ENCODE assay signal across 19 cellular contexts in the genomic region with DNA sequence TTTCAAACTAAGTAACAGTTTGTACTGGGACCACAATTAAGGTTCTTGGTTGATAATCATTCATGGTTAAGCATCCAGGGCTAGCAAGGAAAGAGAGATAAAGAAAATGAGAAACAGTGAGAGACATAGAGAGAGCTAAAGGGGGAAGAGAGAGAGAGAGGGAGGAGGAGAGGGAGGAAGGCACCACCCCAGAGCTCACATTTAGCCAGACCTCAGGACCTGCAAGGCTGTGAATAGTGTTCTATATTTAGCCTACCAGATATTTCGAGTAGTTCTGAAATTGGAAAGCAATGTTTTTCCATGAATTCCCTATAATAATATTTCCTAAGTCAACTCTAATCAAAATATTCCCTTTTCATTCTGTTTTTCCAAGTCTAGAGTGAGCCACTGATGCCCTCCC.
"Had no signal": no experiment of that assay in that cellular context is flagged by ENCODE, and none has a peak within 500 bp of the region (broad histone marks: within the 10 kb centered on the region; RNA-seq: fewer than 3 reads in every experiment).

No MANE protein-coding gene starts in this region.

- DNase-seq: activated CD4-positive, alpha-beta T cell treated with anti-CD3 and anti-CD28 coated beads for 1 hour; activated T-cell treated with anti-CD3 and anti-CD28 coated beads, Interleukin-2, amount 50 U/mL, for 1 hour; amniotic stem cell; dermis blood vessel endothelial cell; effector CD8-positive, alpha-beta T cell; gastrocnemius medialis; hypothalamus; left ventricle myocardium inferior; midbrain; right lobe of liver; small intestine; stimulated activated CD4-positive, alpha-beta T cell treated with anti-CD3 and anti-CD28 coated beads, Interleukin-2, amount 100 ng/mL, for 24 hours; stimulated activated naive CD8-positive, alpha-beta T cell treated with anti-CD3 and anti-CD28 coated beads, Interleukin-15, amount 100 ng/mL, for 72 hours; T-helper 1 cell; transverse colon; uterus had no signal

- ATAC-seq: gastrocnemius medialis; natural killer cell treated with Interleukin-12 subunit alpha and Interleukin-12 subunit beta and Interleukin-15 and Interleukin-18, amount 100 ng/mL, for 72 hours; right lobe of liver; stimulated activated effector memory CD8-positive, alpha-beta T cell treated with anti-CD3 and anti-CD28 coated beads, Interleukin-12 subunit alpha, Interleukin-12 subunit beta, amount 100 ng/mL, for 72 hours; stimulated activated naive CD8-positive, alpha-beta T cell treated with anti-CD3 and anti-CD28 coated beads, Interleukin-15, amount 100 ng/mL, for 72 hours had no signal

- H3K36me3 ChIP-seq: gastrocnemius medialis, left ventricle myocardium inferior, right lobe of liver, transverse colon, uterus had no signal

- H3K36me3 Mint-ChIP-seq: activated naive CD8-positive, alpha-beta T cell; natural killer cell treated with Interleukin-12 subunit alpha and Interleukin-12 subunit beta and Interleukin-15 and Interleukin-18, amount 100 ng/mL, for 72 hours; stimulated activated effector memory CD8-positive, alpha-beta T cell treated with anti-CD3 and anti-CD28 coated beads, Interleukin-12 subunit alpha, Interleukin-12 subunit beta, amount 100 ng/mL, for 72 hours had no signal

- H3K4me3 Mint-ChIP-seq: activated naive CD8-positive, alpha-beta T cell; natural killer cell treated with Interleukin-12 subunit alpha and Interleukin-12 subunit beta and Interleukin-15 and Interleukin-18, amount 100 ng/mL, for 72 hours; stimulated activated effector memory CD8-positive, alpha-beta T cell treated with anti-CD3 and anti-CD28 coated beads, Interleukin-12 subunit alpha, Interleukin-12 subunit beta, amount 100 ng/mL, for 72 hours; stimulated activated naive CD8-positive, alpha-beta T cell treated with anti-CD3 and anti-CD28 coated beads, Interleukin-15, amount 100 ng/mL, for 72 hours had no signal

- H3K27ac ChIP-seq: gastrocnemius medialis, left ventricle myocardium inferior, right lobe of liver, transverse colon, uterus had no signal

- H3K4me1 ChIP-seq: gastrocnemius medialis, left ventricle myocardium inferior, right lobe of liver, transverse colon, uterus had no signal

- H3K4me3 ChIP-seq: gastrocnemius medialis, left ventricle myocardium inferior, right lobe of liver, transverse colon, uterus had no signal

- H3K9me3 ChIP-seq: gastrocnemius medialis, right lobe of liver, transverse colon, uterus had no signal

- H3K27me3 ChIP-seq: gastrocnemius medialis, right lobe of liver, transverse colon, uterus had no signal

- H3K27ac Mint-ChIP-seq: activated naive CD8-positive, alpha-beta T cell; stimulated activated effector memory CD8-positive, alpha-beta T cell treated with anti-CD3 and anti-CD28 coated beads, Interleukin-12 subunit alpha, Interleukin-12 subunit beta, amount 100 ng/mL, for 72 hours; stimulated activated naive CD8-positive, alpha-beta T cell treated with anti-CD3 and anti-CD28 coated beads, Interleukin-15, amount 100 ng/mL, for 72 hours had no signal
